ENCODE assay signal across 1 cellular context in genomic region chr6:157531169-157531985, GRCh38.
TF ChIP-seq lines count a peak whose summit lies in the region.

No MANE protein-coding gene starts in this region.

TF ChIP-seq in HepG2, 621 proteins besides CTCF, POLR2A, EP300 and RAD21 (continued from another document and continues in another):
- TF ChIP-seq PBX2 (CRISPR knock-in tag; IDR thresholded peaks at IDR 0.05) (peak; percentile 69), NFIC (IDR thresholded peaks at IDR 0.05; ENCODE audit: low read length) (no peak), ONECUT2 (CRISPR knock-in tag; IDR thresholded peaks at IDR 0.05) (peak; percentile 85), AKAP8 (CRISPR knock-in tag; IDR thresholded peaks at IDR 0.05) (peak; percentile 90), ARNTL (CRISPR knock-in tag; IDR thresholded peaks at IDR 0.05) (peak; percentile 94), DR1 (CRISPR knock-in tag; IDR thresholded peaks at IDR 0.05) (peak; percentile 83), RERE (CRISPR knock-in tag; IDR thresholded peaks at IDR 0.05; ENCODE audit: low read depth) (peak; percentile 95; the same call in 1 of the 2 replicates), SCMH1 (CRISPR knock-in tag; IDR thresholded peaks at IDR 0.05; ENCODE audit: borderline replicate concordance) (no peak), SAFB2 (CRISPR knock-in tag; IDR thresholded peaks at IDR 0.05; ENCODE audit: borderline replicate concordance, low read depth) (peak; percentile 76), ZNF83 (CRISPR knock-in tag; IDR thresholded peaks at IDR 0.05; ENCODE audit: borderline replicate concordance) (peak; percentile 76; the same call in 1 of the 2 replicates), ZBTB2 (CRISPR knock-in tag; IDR thresholded peaks at IDR 0.05; ENCODE audit: low read depth) (peak; percentile 91), ZNF660 (CRISPR knock-in tag; IDR thresholded peaks at IDR 0.05; ENCODE audit: borderline replicate concordance, low read depth) (peak; percentile 71; the same call in 1 of the 2 replicates), ZFX (CRISPR knock-in tag; IDR thresholded peaks at IDR 0.05; ENCODE audit: low read depth) (peak; percentile 91), EHMT2 (IDR thresholded peaks at IDR 0.05; ENCODE audit: borderline replicate concordance, low read depth, low read length) (peak; percentile 42; the same call in 1 of the 2 replicates), KLF12 (CRISPR knock-in tag; IDR thresholded peaks at IDR 0.05; ENCODE audit: borderline replicate concordance) (peak; percentile 94; the same call in 1 of the 2 replicates), ZNF451 (CRISPR knock-in tag; IDR thresholded peaks at IDR 0.05) (peak; percentile 96; the same call in 1 of the 2 replicates), MAFG (CRISPR knock-in tag; IDR thresholded peaks at IDR 0.05) (no peak), PHF21A (CRISPR knock-in tag; IDR thresholded peaks at IDR 0.05) (peak; percentile 100), ZNF772 (CRISPR knock-in tag; IDR thresholded peaks at IDR 0.05) (peak; percentile 92), KMT2A (CRISPR knock-in tag; IDR thresholded peaks at IDR 0.05) (peak; percentile 89), CERS6 (CRISPR knock-in tag; IDR thresholded peaks at IDR 0.05) (no peak; the same call in none of the 2 replicates), MIER2 (CRISPR knock-in tag; IDR thresholded peaks at IDR 0.05) (0 out of 2 replicates have a peak, but pooled peaks have one; percentile 75), KLF9 (CRISPR knock-in tag; IDR thresholded peaks at IDR 0.05; ENCODE audit: low read depth) (peak; percentile 77; the same call in 1 of the 2 replicates), ZNF333 (CRISPR knock-in tag; IDR thresholded peaks at IDR 0.05; ENCODE audit: borderline replicate concordance) (peak; percentile 93; the same call in 1 of the 2 replicates), PRDM4 (CRISPR knock-in tag; IDR thresholded peaks at IDR 0.05; ENCODE audit: borderline replicate concordance) (0 out of 2 replicates have a peak, but pooled peaks have one; percentile 23), NPAS2 (CRISPR knock-in tag; IDR thresholded peaks at IDR 0.05; ENCODE audit: borderline replicate concordance) (0 out of 2 replicates have a peak, but pooled peaks have one; percentile 14), ZC3H4 (CRISPR knock-in tag; IDR thresholded peaks at IDR 0.05; ENCODE audit: borderline replicate concordance) (peak; percentile 91; the same call in 1 of the 2 replicates), HMG20A (CRISPR knock-in tag; IDR thresholded peaks at IDR 0.05; ENCODE audit: borderline replicate concordance) (peak; percentile 97), EZH2 (conservative IDR thresholded peaks at IDR 0.05; ENCODE audit: low read depth, low read length) (no peak), ZBTB38 (CRISPR knock-in tag; IDR thresholded peaks at IDR 0.05) (peak; percentile 99), ZNF484 (CRISPR knock-in tag; IDR thresholded peaks at IDR 0.05; ENCODE audit: borderline replicate concordance, low read depth) (peak; percentile 97; the same call in 1 of the 2 replicates), HNF4A (CRISPR knock-in tag; IDR thresholded peaks at IDR 0.05) (peak; percentile 100), IRX3 (CRISPR knock-in tag; IDR thresholded peaks at IDR 0.05; ENCODE audit: borderline replicate concordance, low read depth) (peak; percentile 70; the same call in 1 of the 2 replicates), ZNF510 (CRISPR knock-in tag; IDR thresholded peaks at IDR 0.05; ENCODE audit: low read depth) (peak; percentile 99), ZNF713 (CRISPR knock-in tag; IDR thresholded peaks at IDR 0.05) (no peak), ZNF430 (CRISPR knock-in tag; IDR thresholded peaks at IDR 0.05) (peak; percentile 99), MNT (IDR thresholded peaks at IDR 0.05) (peak; percentile 74), SNAPC2 (CRISPR knock-in tag; IDR thresholded peaks at IDR 0.05) (peak; percentile 91), ZKSCAN8 (CRISPR knock-in tag; IDR thresholded peaks at IDR 0.05; ENCODE audit: borderline replicate concordance) (peak; percentile 98), LCORL (IDR thresholded peaks at IDR 0.05) (no peak; the same call in 1 of the 2 replicates), LCORL (CRISPR knock-in tag; IDR thresholded peaks at IDR 0.05) (peak; percentile 100), PLRG1 (conservative IDR thresholded peaks at IDR 0.05) (no peak), KDM5A (IDR thresholded peaks at IDR 0.05; ENCODE audit: borderline replicate concordance, low read length) (peak; percentile 47; the same call in 1 of the 2 replicates), KDM1A (CRISPR knock-in tag; IDR thresholded peaks at IDR 0.05) (peak; percentile 93), BCL6 (CRISPR knock-in tag; IDR thresholded peaks at IDR 0.05) (peak; percentile 94), ZNF776 (CRISPR knock-in tag; IDR thresholded peaks at IDR 0.05) (peak; percentile 94), GMEB2 (CRISPR knock-in tag; IDR thresholded peaks at IDR 0.05; ENCODE audit: low read depth) (0 out of 2 replicates have a peak, but pooled peaks have one; percentile 37), ZNF432 (CRISPR knock-in tag; IDR thresholded peaks at IDR 0.05; ENCODE audit: borderline replicate concordance) (no peak), MAZ (IDR thresholded peaks at IDR 0.05; ENCODE audit: borderline replicate concordance, low read depth, low read length) (peak; percentile 92), MAZ (CRISPR knock-in tag; IDR thresholded peaks at IDR 0.05; ENCODE audit: low read depth) (peak; percentile 94)
